ENCODE assay signal across 9 cellular contexts in genomic region chr11:6259638-6260019, GRCh38. TPM values are rescaled to one million over a fixed set of nuclear protein-coding genes. Genes with fewer than 3 reads are reported as not detected.
DNase-seq lines count a peak whose midpoint lies in the region; ATAC-seq lines count a peak whose summit lies in the region.
"Had no signal": no experiment of that assay in that cellular context is flagged by ENCODE, and none has a peak within 500 bp of the region (broad histone marks: within the 10 kb centered on the region; RNA-seq: fewer than 3 reads in every experiment).

CCKBR (plus strand) TSS chr11:6259838; CDS start chr11:6259929, 91 bp downstream.

- peak within 1 kb of the TSS; percentile 40 for H3K4me3 Mint-ChIP-seq in activated CD4-positive, alpha-beta T cell treated with anti-CD3 and anti-CD28 coated beads for 36 hours
- H3K4me3 Mint-ChIP-seq in activated naive CD4-positive, alpha-beta T cell treated with anti-CD3 and anti-CD28 coated beads, Interleukin-2, amount 50 U/mL, for 24 hours = peak within 1 kb of the TSS; percentile 75

- H3K9me3 Mint-ChIP-seq in activated CD4-positive, alpha-beta T cell treated with anti-CD3 and anti-CD28 coated beads for 36 hours (ENCODE audit: low read depth) = no peaks in the 10 kb centered on the region
- no peaks in the 10 kb centered on the region for H3K9me3 Mint-ChIP-seq in activated naive CD4-positive, alpha-beta T cell treated with anti-CD3 and anti-CD28 coated beads, Interleukin-2, amount 50 U/mL, for 24 hours

- peak within 1 kb of the TSS; percentile 7; the same call in 1 of the 2 replicates for H3K9ac ChIP-seq in iPS-20b (ENCODE audit: low read depth, low read length)
- H3K9ac ChIP-seq: BLaER1 treated with 17β-estradiol and CSF1 and Interleukin-3, amounts not matched to agents 10 nM and 100 nM had no signal

- CTCF ChIA-PET in activated CD4-positive, alpha-beta T cell treated with anti-CD3 and anti-CD28 coated beads for 36 hours (lab: Charles Lee) = interaction anchor here (0.6 to 2.7 kb wide), 9 partner anchors 8 to 358 kb away, joined by 3 to 23 read pairs (median 3); no protein-coding TSS in a partner anchor

- no peaks in the 10 kb centered on the region for H3K36me3 ChIP-seq in iPS-20b (ENCODE audit: insufficient read depth, low read depth, low read length)
- H3K36me3 ChIP-seq: BLaER1 treated with 17β-estradiol and CSF1 and Interleukin-3, amounts not matched to agents 10 nM and 100 nM had no signal

- H3K36me3 Mint-ChIP-seq in activated CD4-positive, alpha-beta T cell treated with anti-CD3 and anti-CD28 coated beads for 36 hours (ENCODE audit: low read depth) = no peaks in the 10 kb centered on the region
- no peaks in the 10 kb centered on the region for H3K36me3 Mint-ChIP-seq in activated naive CD4-positive, alpha-beta T cell treated with anti-CD3 and anti-CD28 coated beads, Interleukin-2, amount 50 U/mL, for 24 hours

- H3K27ac Mint-ChIP-seq in activated CD4-positive, alpha-beta T cell treated with anti-CD3 and anti-CD28 coated beads for 36 hours = no peak within 1 kb of the TSS
- H3K27ac Mint-ChIP-seq in activated naive CD4-positive, alpha-beta T cell treated with anti-CD3 and anti-CD28 coated beads, Interleukin-2, amount 50 U/mL, for 24 hours = no peak within 1 kb of the TSS

- peaks cover 8% of the 10 kb centered on the region; the same call in 1 of the 2 replicates for H3K4me1 ChIP-seq in iPS-20b (ENCODE audit: insufficient read depth, low read length)
- H3K4me1 ChIP-seq: BLaER1 treated with 17β-estradiol and CSF1 and Interleukin-3, amounts not matched to agents 10 nM and 100 nM had no signal

- peak; percentile 51 for ATAC-seq in activated CD4-positive, alpha-beta T cell treated with anti-CD3 and anti-CD28 coated beads for 36 hours
- ATAC-seq in HG03442 (IDR thresholded peaks at IDR 0.05; ENCODE audit: unreplicated experiment) = no peak

- intact Hi-C loops in activated CD4-positive, alpha-beta T cell treated with anti-CD3 and anti-CD28 coated beads for 36 hours (cut with DNase I, micrococcal nuclease) = no loop called here

- H3K27ac ChIP-seq in iPS-20b (ENCODE audit: low read length) = no peak within 1 kb of the TSS
- H3K27ac ChIP-seq: BLaER1 treated with 17β-estradiol and CSF1 and Interleukin-3, amounts not matched to agents 10 nM and 100 nM had no signal

- no peaks in the 10 kb centered on the region for H3K9me3 ChIP-seq in iPS-20b (ENCODE audit: insufficient read depth, low read depth, low read length)

- no peaks in the 10 kb centered on the region for H3K4me1 Mint-ChIP-seq in activated CD4-positive, alpha-beta T cell treated with anti-CD3 and anti-CD28 coated beads for 36 hours
- H3K4me1 Mint-ChIP-seq in activated naive CD4-positive, alpha-beta T cell treated with anti-CD3 and anti-CD28 coated beads, Interleukin-2, amount 50 U/mL, for 24 hours = no peaks in the 10 kb centered on the region

- peaks cover 21% of the 10 kb centered on the region for H3K27me3 Mint-ChIP-seq in activated CD4-positive, alpha-beta T cell treated with anti-CD3 and anti-CD28 coated beads for 36 hours
- H3K27me3 Mint-ChIP-seq in activated naive CD4-positive, alpha-beta T cell treated with anti-CD3 and anti-CD28 coated beads, Interleukin-2, amount 50 U/mL, for 24 hours = peaks cover 13% of the 10 kb centered on the region

- peak; percentile 50 for DNase-seq in activated CD4-positive, alpha-beta T cell treated with anti-CD3 and anti-CD28 coated beads for 36 hours
- no peak for DNase-seq in activated CD4-positive, alpha-beta T cell treated with anti-CD3 and anti-CD28 coated beads for 1 hour
- peak; percentile 41 for DNase-seq in stimulated activated CD8-positive, alpha-beta memory T cell treated with anti-CD3 and anti-CD28 coated beads, Interleukin-4, amount 100 ng/mL, for 48 hours
- DNase-seq in NCI-H2107 treated with DMSO at 0.1 percent for 48 hours (lab: John Stamatoyannopoulos, UW; ENCODE audit: unreplicated experiment) = no peak
- DNase-seq in kidney glomerular epithelial cell (lab: John Stamatoyannopoulos, UW) = no peak

- H3K27me3 ChIP-seq in iPS-20b (ENCODE audit: insufficient read depth, low read length) = peaks cover 75% of the 10 kb centered on the region
- H3K27me3 ChIP-seq: BLaER1 treated with 17β-estradiol and CSF1 and Interleukin-3, amounts not matched to agents 10 nM and 100 nM had no signal

- H3K4me3 ChIP-seq in iPS-20b (ENCODE audit: low read length) = peak within 1 kb of the TSS; percentile 78
- H3K4me3 ChIP-seq: BLaER1 treated with 17β-estradiol and CSF1 and Interleukin-3, amounts not matched to agents 10 nM and 100 nM had no signal

- POLR2A ChIA-PET in activated CD4-positive, alpha-beta T cell treated with anti-CD3 and anti-CD28 coated beads for 36 hours (lab: Charles Lee) = no interaction called here

RNA-seq across cellular contexts. Expression of gene CCKBR, which starts in this region (rescaled TPM):
- not detected for total RNA-seq in activated CD4-positive, alpha-beta T cell treated with anti-CD3 and anti-CD28 coated beads for 36 hours

Comparison
In these comparisons a context has a peak if more than half of its experiments do, and no peak if none do; other contexts are left out.
1. Peak in DNase-seq and ATAC-seq in activated CD4-positive, alpha-beta T cell treated with anti-CD3 and anti-CD28 coated beads for 36 hours; RNA of the gene not detected or under 1 TPM.